Comparison of ENCODE assay signal across 1 cellular context in genomic region chr2:172807011-172807410, GRCh38.
TF ChIP-seq lines count a peak whose summit lies in the region.

No MANE protein-coding gene starts in this region.

TF ChIP-seq in HCT116, 20 proteins besides CTCF, POLR2A, EP300 and RAD21 (continued from another document):
- TF ChIP-seq ZBTB33 (IDR thresholded peaks at IDR 0.05; ENCODE audit: extremely low read depth, insufficient replicate concordance, low read length), result no peak
- TF ChIP-seq JUND (IDR thresholded peaks at IDR 0.05), result no peak
- TF ChIP-seq EGR1 (IDR thresholded peaks at IDR 0.05; ENCODE audit: low read depth), result no peak
TF ChIP-seq in HCT116: peak in this region for 0.
